Comparison of ENCODE assay signal across 2 cellular contexts in genomic region chr2:202184557-202184956, GRCh38.
TF ChIP-seq lines count a peak whose summit lies in the region.

No MANE protein-coding gene starts in this region.

TF ChIP-seq in IMR-90, 13 proteins besides CTCF, POLR2A, EP300 and RAD21:
- TF ChIP-seq MAZ (IDR thresholded peaks at IDR 0.05; ENCODE audit: borderline replicate concordance, low read depth, low read length) (no peak), NFE2L2 (IDR thresholded peaks at IDR 0.05; ENCODE audit: low read depth, low read length) (no peak)

TF ChIP-seq in HepG2, 621 proteins besides CTCF, POLR2A, EP300 and RAD21:
- TF ChIP-seq EED (CRISPR knock-in tag; IDR thresholded peaks at IDR 0.05) (no peak), ATF7 (IDR thresholded peaks at IDR 0.05) (peak; percentile 36; the same call in 1 of the 2 replicates), ATF7 (CRISPR knock-in tag; IDR thresholded peaks at IDR 0.05) (no peak), NPAS2 (CRISPR knock-in tag; IDR thresholded peaks at IDR 0.05; ENCODE audit: borderline replicate concordance) (no peak), NR2F1 (CRISPR knock-in tag; IDR thresholded peaks at IDR 0.05) (0 out of 4 replicates have a peak, but pooled peaks of 1 of the 2 experiments have one; percentile 32), ZNF75D (CRISPR knock-in tag; IDR thresholded peaks at IDR 0.05; ENCODE audit: borderline replicate concordance) (no peak), ZNF10 (CRISPR knock-in tag; IDR thresholded peaks at IDR 0.05; ENCODE audit: borderline replicate concordance, low read depth) (no peak), RXRB (CRISPR knock-in tag; IDR thresholded peaks at IDR 0.05; ENCODE audit: borderline replicate concordance) (no peak), ZEB1 (IDR thresholded peaks at IDR 0.05; ENCODE audit: insufficient replicate concordance, low read depth) (no peak), CREB1 (IDR thresholded peaks at IDR 0.05) (0 out of 2 replicates have a peak, but pooled peaks have one; percentile 41), CREB1 (CRISPR knock-in tag; IDR thresholded peaks at IDR 0.05) (peak; percentile 23; the same call in 1 of the 2 replicates), PCBP2 (optimal IDR thresholded peaks at IDR 0.05; ENCODE audit: low read depth, low read length, poor library complexity, severe bottlenecking) (no peak), NR2F6 (IDR thresholded peaks at IDR 0.05) (no peak; the same call in 1 of the 2 replicates), NR2F6 (CRISPR knock-in tag; IDR thresholded peaks at IDR 0.05) (0 out of 2 replicates have a peak, but pooled peaks have one; percentile 16), AHDC1 (CRISPR knock-in tag; IDR thresholded peaks at IDR 0.05; ENCODE audit: borderline replicate concordance) (0 out of 2 replicates have a peak, but pooled peaks have one; percentile 24), ZNF260 (CRISPR knock-in tag; IDR thresholded peaks at IDR 0.05; ENCODE audit: borderline replicate concordance, low read depth) (no peak)
